Comparison of ENCODE assay signal across 1 cellular context in genomic region chr1:64891440-64891815, GRCh38.
TF ChIP-seq lines count a peak whose summit lies in the region.

No MANE protein-coding gene starts in this region.

TF ChIP-seq in IMR-90, 13 proteins besides CTCF, POLR2A, EP300 and RAD21 (continued from another document):
- TF ChIP-seq USF2 (IDR thresholded peaks at IDR 0.05; ENCODE audit: low read depth, low read length) (no peak), RCOR1 (IDR thresholded peaks at IDR 0.05; ENCODE audit: insufficient replicate concordance, low read length) (no peak), SMC3 (IDR thresholded peaks at IDR 0.05; ENCODE audit: low read depth, low read length) (no peak), BHLHE40 (IDR thresholded peaks at IDR 0.05; ENCODE audit: low read depth, low read length) (no peak), MAZ (IDR thresholded peaks at IDR 0.05; ENCODE audit: borderline replicate concordance, low read depth, low read length) (no peak), CHD1 (IDR thresholded peaks at IDR 0.05; ENCODE audit: low read depth, low read length) (no peak), CEBPB (IDR thresholded peaks at IDR 0.05; ENCODE audit: low read depth, low read length) (no peak), RFX5 (IDR thresholded peaks at IDR 0.05; ENCODE audit: low read depth, low read length) (no peak), MXI1 (IDR thresholded peaks at IDR 0.05; ENCODE audit: borderline replicate concordance, low read depth, low read length) (no peak), FOS (IDR thresholded peaks at IDR 0.05; ENCODE audit: low read depth, low read length) (no peak)
- TF ChIP-seq, protein P1, sequence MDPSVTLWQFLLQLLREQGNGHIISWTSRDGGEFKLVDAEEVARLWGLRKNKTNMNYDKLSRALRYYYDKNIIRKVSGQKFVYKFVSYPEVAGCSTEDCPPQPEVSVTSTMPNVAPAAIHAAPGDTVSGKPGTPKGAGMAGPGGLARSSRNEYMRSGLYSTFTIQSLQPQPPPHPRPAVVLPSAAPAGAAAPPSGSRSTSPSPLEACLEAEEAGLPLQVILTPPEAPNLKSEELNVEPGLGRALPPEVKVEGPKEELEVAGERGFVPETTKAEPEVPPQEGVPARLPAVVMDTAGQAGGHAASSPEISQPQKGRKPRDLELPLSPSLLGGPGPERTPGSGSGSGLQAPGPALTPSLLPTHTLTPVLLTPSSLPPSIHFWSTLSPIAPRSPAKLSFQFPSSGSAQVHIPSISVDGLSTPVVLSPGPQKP (IDR thresholded peaks at IDR 0.05; ENCODE audit: borderline replicate concordance, low read depth, low read length), result no peak
